Comparison of ENCODE assay signal across 8 cellular contexts in genomic region chr2:11133238-11133935, GRCh38. TPM values are rescaled to one million over a fixed set of nuclear protein-coding genes. Genes with fewer than 3 reads are reported as not detected.
DNase-seq lines count a peak whose midpoint lies in the region; ATAC-seq, FAIRE-seq and TF ChIP-seq lines count a peak whose summit lies in the region.

No MANE protein-coding gene starts in this region.

- H3K27ac Mint-ChIP-seq in activated CD4-positive, alpha-beta T cell treated with anti-CD3 and anti-CD28 coated beads for 36 hours: peak overlapping the region; percentile 90

- TF ChIP-seq RAD21 in K562 (CRISPR knock-in tag; conservative IDR thresholded peaks at IDR 0.05 in 1 of 2, IDR thresholded peaks at IDR 0.05 in 1 of 2): no peak

- peak overlapping the region; percentile 68 for H3K4me2 ChIP-seq in K562 (ENCODE audit: insufficient read depth, low read length)

- peak overlapping the region; percentile 38 to 90; a peak in 2 of 4 replicates for H3K9ac ChIP-seq in K562 (ENCODE audit: insufficient read depth in 1 of 2, low read depth in 2 of 2, low read length in 2 of 2)

- H3K4me3 ChIP-seq in K562 (peak overlapping the region; percentile 33), left lung (peak overlapping the region; percentile 36 to 37), thyroid gland (replicated peaks in 1 of 3) (peak overlapping the region; percentile 30 to 49 (median 41))

- in situ Hi-C loops in K562 (cut with MboI): loop anchor here (5.0 to 25.0 kb wide), 2 partner anchors 279 to 449 kb away; no protein-coding TSS in a partner anchor

- H3K9me3 ChIP-seq in K562 (replicated peaks; ENCODE audit: control insufficient read depth, insufficient read depth, low read depth, low read length) (no peaks in the 10 kb centered on the region), left lung (no peaks in the 10 kb centered on the region), thyroid gland (no peaks in the 10 kb centered on the region)

- no peaks in the 10 kb centered on the region for H4K20me1 ChIP-seq in K562 (replicated peaks; ENCODE audit: control insufficient read depth, insufficient read depth, low read length)

- WGBS in K562 (ENCODE audit: insufficient coverage, low coverage, missing lambda C conversion rate): 73% methylated on average over 19 of the region's 25 CpGs
- WGBS in thyroid gland, 2 donors: 14 to 16% methylated on average over 23 to 24 of the region's 25 CpGs

- DNase-seq in activated CD4-positive, alpha-beta T cell treated with anti-CD3 and anti-CD28 coated beads for 36 hours: no peak
- DNase-seq in activated CD4-positive, alpha-beta T cell treated with anti-CD3 and anti-CD28 coated beads, Interleukin-2, amount 50 U/mL, for 1 hour: no peak
- DNase-seq in K562 (ENCODE audit: extremely low read depth in 1 of 4, low spot score in 3 of 4): no peak
- DNase-seq in left lung: no peak
- DNase-seq in thyroid gland: peak; percentile 16 to 20
- DNase-seq in OCI-M2 (lab: John Stamatoyannopoulos, UW; ENCODE audit: unreplicated experiment): no peak
- no peak for DNase-seq in GM19238 (ENCODE audit: insufficient read length, low spot score)

- CTCF ChIA-PET in activated CD4-positive, alpha-beta T cell treated with anti-CD3 and anti-CD28 coated beads for 36 hours (lab: Charles Lee): interaction anchor here (0.6 to 3.8 kb wide), 42 partner anchors 8 to 669 kb away, joined by 3 to 51 read pairs (median 4); partner anchors contain the start of genes E2F6, ROCK2 and SLC66A3
- CTCF ChIA-PET in K562 (lab: Yijun Ruan, JAX; ENCODE audit: low intra/inter-chr PET ratio): interaction anchor here (1.0 to 2.3 kb wide), 8 partner anchors 278 to 549 kb away, joined by 4 to 20 read pairs (median 6); partner anchors contain the start of gene E2F6

- peaks cover 28% of the 10 kb centered on the region for H3K4me1 Mint-ChIP-seq in activated CD4-positive, alpha-beta T cell treated with anti-CD3 and anti-CD28 coated beads for 36 hours

- FAIRE-seq in K562 (lab: Jason Lieb, UNC): no peak

- H3K27me3 Mint-ChIP-seq in activated CD4-positive, alpha-beta T cell treated with anti-CD3 and anti-CD28 coated beads for 36 hours: no peaks in the 10 kb centered on the region

- POLR2A ChIA-PET in activated CD4-positive, alpha-beta T cell treated with anti-CD3 and anti-CD28 coated beads for 36 hours (lab: Charles Lee): interaction anchor here (0.6 to 1.2 kb wide), 3 partner anchors 18 to 313 kb away, joined by 3 to 4 read pairs (median 3); partner anchors contain the start of gene SLC66A3
- POLR2A ChIA-PET in K562 (lab: Yijun Ruan, JAX): interaction anchor here (0.7 to 1.6 kb wide), 4 partner anchors 10 to 414 kb away, joined by 4 to 7 read pairs (median 4); partner anchors contain the start of gene E2F6

- H3K27me3 ChIP-seq in K562 (ENCODE audit: control insufficient read depth in 2 of 2, insufficient read depth in 2 of 2, low read length in 2 of 2): peaks cover 5 to 14% of the 10 kb centered on the region in 2 experiments; a peak in 3 of 5 replicates
- peaks cover 0 to 27% of the 10 kb centered on the region in 2 donors for H3K27me3 ChIP-seq in left lung
- no peaks in the 10 kb centered on the region for H3K27me3 ChIP-seq in thyroid gland

- no peak for TF ChIP-seq POLR2A in K562 (conservative IDR thresholded peaks at IDR 0.05)
- TF ChIP-seq POLR2A in thyroid gland (IDR thresholded peaks at IDR 0.05): no peak

- TF ChIP-seq CTCF in K562 (IDR thresholded peaks at IDR 0.05 in 2 of 3, conservative IDR thresholded peaks at IDR 0.05 in 1 of 3; ENCODE audit: insufficient read depth in 2 of 3, low read depth in 1 of 3, low read length in 3 of 3) (no peak), left lung (IDR thresholded peaks at IDR 0.05) (no peak), thyroid gland (IDR thresholded peaks at IDR 0.05) (no peak)

- H2AFZ ChIP-seq in K562 (ENCODE audit: low read depth, low read length): peak overlapping the region; percentile 87

- no peak for ATAC-seq in activated CD4-positive, alpha-beta T cell treated with anti-CD3 and anti-CD28 coated beads for 36 hours
- ATAC-seq in K562: no peak
- ATAC-seq in left lung: peak; percentile 7
- no peak for ATAC-seq in HG03521 (IDR thresholded peaks at IDR 0.05; ENCODE audit: unreplicated experiment)

- no peaks in the 10 kb centered on the region for H3K36me3 ChIP-seq in K562 (ENCODE audit: control insufficient read depth, insufficient read depth, low read length)
- H3K36me3 ChIP-seq in left lung: no peaks in the 10 kb centered on the region
- H3K36me3 ChIP-seq in thyroid gland: no peaks in the 10 kb centered on the region

- no TSS peak for BruUV-seq in K562 (replicated peaks; lab: Mats Ljungman, UMichigan)

- TF ChIP-seq EP300 in K562 (IDR thresholded peaks at IDR 0.05; ENCODE audit: low read length): no peak

- intact Hi-C loops in activated CD4-positive, alpha-beta T cell treated with anti-CD3 and anti-CD28 coated beads for 36 hours (cut with DNase I, micrococcal nuclease): loop anchor here (2.0 to 10.0 kb wide), 6 partner anchors 21 to 644 kb away; partner anchors contain the start of genes E2F6 (in 2 of the 2) and SLC66A3 (in 1 of the 2)
- intact Hi-C loops in K562 (cut with micrococcal nuclease) (loop anchor here (5.0 to 10.0 kb wide), 2 partner anchors 101 to 549 kb away; no protein-coding TSS in a partner anchor), left lung (cut with DNase I) (loop anchor here in 1 of 2 donors (10.0 kb wide), 1 partner anchor 281 kb away; no protein-coding TSS in a partner anchor), thyroid gland (cut with DNase I) (loop anchor here (5.0 kb wide), 2 partner anchors 274 to 449 kb away; no protein-coding TSS in a partner anchor)

- H3K4me3 Mint-ChIP-seq in activated CD4-positive, alpha-beta T cell treated with anti-CD3 and anti-CD28 coated beads for 36 hours: peak overlapping the region; percentile 60

- H3K9me3 Mint-ChIP-seq in activated CD4-positive, alpha-beta T cell treated with anti-CD3 and anti-CD28 coated beads for 36 hours (ENCODE audit: low read depth): no peaks in the 10 kb centered on the region

- peaks cover 14 to 24% of the 10 kb centered on the region in 2 experiments; a peak in 4 of 5 replicates for H3K4me1 ChIP-seq in K562 (replicated peaks in 1 of 2; ENCODE audit: control insufficient read depth in 2 of 2, insufficient read depth in 2 of 2, low read length in 2 of 2)
- H3K4me1 ChIP-seq in left lung: peaks cover 8 to 36% of the 10 kb centered on the region in 2 donors
- peaks cover 13 to 27% of the 10 kb centered on the region in 2 donors for H3K4me1 ChIP-seq in thyroid gland

- no peaks in the 10 kb centered on the region for H3K36me3 Mint-ChIP-seq in activated CD4-positive, alpha-beta T cell treated with anti-CD3 and anti-CD28 coated beads for 36 hours (ENCODE audit: low read depth)

- H3K79me2 ChIP-seq in K562 (ENCODE audit: control insufficient read depth, insufficient read depth, low read length): no peaks in the 10 kb centered on the region

- H3K27ac ChIP-seq in K562 (ENCODE audit: extremely low read depth, low read depth, low read length): no peak overlapping the region
- no peak overlapping the region for H3K27ac ChIP-seq in left lung
- no peak overlapping the region for H3K27ac ChIP-seq in thyroid gland

- H3K9me1 ChIP-seq in K562 (ENCODE audit: control insufficient read depth, insufficient read depth, low read length): no peaks in the 10 kb centered on the region

TF ChIP-seq in K562, 482 proteins besides CTCF, POLR2A, EP300 and RAD21 (continues in another document):
- TF ChIP-seq SRSF3 (IDR thresholded peaks at IDR 0.05; ENCODE audit: insufficient read depth, low read length) (no peak), MTA3 (IDR thresholded peaks at IDR 0.05; ENCODE audit: borderline replicate concordance) (no peak), HMG20B (CRISPR knock-in tag; IDR thresholded peaks at IDR 0.05) (no peak), FOXJ3 (CRISPR knock-in tag; IDR thresholded peaks at IDR 0.05) (0 out of 2 replicates have a peak, but pooled peaks have one; percentile 2), FOXP1 (CRISPR knock-in tag; IDR thresholded peaks at IDR 0.05) (peak; percentile 45; the same call in 1 of the 2 replicates), GABPB1 (CRISPR knock-in tag; IDR thresholded peaks at IDR 0.05) (no peak), RBM17 (IDR thresholded peaks at IDR 0.05; ENCODE audit: borderline replicate concordance, low read depth, low read length) (no peak), ZNF232 (CRISPR knock-in tag; IDR thresholded peaks at IDR 0.05) (no peak), U2AF1 (optimal IDR thresholded peaks at IDR 0.05; ENCODE audit: low read depth, low read length) (no peak), CBX5 (IDR thresholded peaks at IDR 0.05; ENCODE audit: borderline replicate concordance, low read depth) (no peak), ZNF551 (CRISPR knock-in tag; IDR thresholded peaks at IDR 0.05) (no peak), MCM5 (IDR thresholded peaks at IDR 0.05; ENCODE audit: low read depth) (no peak), TAL1 (IDR thresholded peaks at IDR 0.05) (no peak), SMARCE1 (IDR thresholded peaks at IDR 0.05) (no peak), MYC (IDR thresholded peaks at IDR 0.05; ENCODE audit: low read depth, low read length) (no peak), MYC (CRISPR knock-in tag; IDR thresholded peaks at IDR 0.05; ENCODE audit: borderline replicate concordance, low read depth) (no peak), CBX1 (IDR thresholded peaks at IDR 0.05; ENCODE audit: low read depth) (no peak)

RNA-seq across cellular contexts. Expression of gene SLC66A3, which starts 21.9 kb away (rescaled TPM):
- 1 to 10 TPM; 8.2 to 9.8 TPM for total RNA-seq in activated CD4-positive, alpha-beta T cell treated with anti-CD3 and anti-CD28 coated beads for 36 hours
- 12.5 and 29.6 TPM in 2 replicates for total RNA-seq in K562 (2011; cell fraction: chromatin; rRNA removed; ENCODE audit: low replicate concordance)
- 17.5 and 21.2 TPM in 2 replicates for total RNA-seq in K562 (2011; cell fraction: nucleolus; rRNA removed)
- 21.6 and 24.4 TPM in 2 replicates for total RNA-seq in K562 (2011; cell fraction: nucleoplasm; rRNA removed)
- 8.0 and 15.7 TPM in 2 replicates for total RNA-seq in K562 (2014; rRNA removed)
- 9.1 and 9.8 TPM in 2 replicates for total RNA-seq in K562 (2014; rRNA removed; fragmentation: Illumina TruSeq; extraction: Trizol)
- 6.6 and 7.6 TPM in 2 replicates for total RNA-seq in K562 (2015; rRNA removed; fragmentation: Illumina TruSeq; extraction: Trizol)
- 7.4 and 8.2 TPM in 2 replicates for total RNA-seq in K562 (2021)
- 29.9 and 30.0 TPM in 2 replicates for polyA plus RNA-seq in K562 (2011; rRNA removed)
- polyA plus RNA-seq in K562 (2011; cell fraction: cytosol; rRNA removed): 30.8 and 50.1 TPM in 2 replicates
- 12.1 and 16.7 TPM in 2 replicates for polyA plus RNA-seq in K562 (2011; cell fraction: nucleus; rRNA removed)
- polyA plus RNA-seq in K562 (2012): 8.3 and 13.0 TPM in 2 replicates
- 10.0 and 11.2 TPM in 2 replicates for polyA plus RNA-seq in K562 (2014; fragmentation: Illumina TruSeq; extraction: Trizol)
- 1 to 10 TPM; 2.8 to 3.0 TPM for polyA plus RNA-seq in K562 (2014; fragmentation: Nextera tagmentation; extraction: Ambion mirVana)
- 13.9 and 15.2 TPM in 2 replicates for polyA plus RNA-seq in K562 (2014; rRNA removed)
- polyA minus RNA-seq in K562 (2011; rRNA and poly(A)+ RNA removed): 14.2 and 19.1 TPM in 2 replicates
- polyA minus RNA-seq in K562 (2011; cell fraction: cytosol; rRNA and poly(A)+ RNA removed): 8.8 and 13.7 TPM in 2 replicates
- 6.9 and 10.1 TPM in 2 replicates for polyA minus RNA-seq in K562 (2011; cell fraction: nucleus; rRNA and poly(A)+ RNA removed)
- total RNA-seq in left lung: 10 to 100 TPM; 22.2 to 28.0 TPM
- total RNA-seq in thyroid gland: 10 to 100 TPM; 30.8 to 68.7 (median 43.2) TPM

Comparison
In these comparisons a context has a peak if more than half of its experiments do, and no peak if none do; other contexts are left out.
1. DNase-seq: peak in thyroid gland (2 of 2); none in activated CD4-positive, alpha-beta T cell treated with anti-CD3 and anti-CD28 coated beads for 36 hours (single experiment), activated CD4-positive, alpha-beta T cell treated with anti-CD3 and anti-CD28 coated beads, Interleukin-2, amount 50 U/mL, for 1 hour (single experiment), K562 (0 of 4), left lung (0 of 2), OCI-M2 (single experiment) and GM19238 (single experiment).
2. Peak in every context shown above with its lines, with median percentiles within 50 percentile points of each other: H3K4me3 ChIP-seq.